Comparison of ENCODE assay signal across 11 cellular contexts in genomic region chr3:72591522-72592421, GRCh38.
DNase-seq lines count a peak whose midpoint lies in the region; ATAC-seq and TF ChIP-seq lines count a peak whose summit lies in the region.
"Had no signal": no experiment of that assay in that cellular context is flagged by ENCODE, and none has a peak within 500 bp of the region (broad histone marks: within the 10 kb centered on the region; RNA-seq: fewer than 3 reads in every experiment).

No MANE protein-coding gene starts in this region.

- DNase-seq in A673 (ENCODE audit: low spot score) (peak; percentile 15), HUDEP-2 (lab: John Stamatoyannopoulos, UW; ENCODE audit: unreplicated experiment in 76 of 76) (peak in 73 of 76 experiments; percentile 12 to 84 (median 62)), chondrocyte (ENCODE audit: low spot score) (no peak), medulla oblongata (ENCODE audit: extremely low spot score) (peak; percentile 17), NCI-H1092 treated with DMSO at 0.1 percent for 48 hours (lab: John Stamatoyannopoulos, UW) (no peak), NOMO-1 treated with DMSO at 0.1 percent for 48 hours (lab: John Stamatoyannopoulos, UW; ENCODE audit: unreplicated experiment) (no peak)
- DNase-seq: activated effector memory CD4-positive, alpha-beta T cell treated with anti-CD3 and anti-CD28 coated beads, Interleukin-2, amount 50 U/mL, for 16 hours; NCI-H524 had no signal

- H3K9me3 Mint-ChIP-seq in chondrocyte (ENCODE audit: low read depth): no peaks in the 10 kb centered on the region

- POLR2A ChIA-PET in A673 (lab: Charles Lee; ENCODE audit: low non-redundant PET): no interaction called here

- H3K9me3 ChIP-seq in A673 (ENCODE audit: low read depth, low read length, poor library complexity, severe bottlenecking): no peaks in the 10 kb centered on the region

- intact Hi-C loops in A673 (cut with micrococcal nuclease; ENCODE audit: unreplicated experiment): no loop called here

- peak overlapping the region; percentile 37 for H3K4me3 Mint-ChIP-seq in chondrocyte (ENCODE audit: unreplicated experiment)

- CTCF ChIA-PET in A673 (lab: Charles Lee): no interaction called here

- H3K27ac Mint-ChIP-seq in chondrocyte (ENCODE audit: unreplicated experiment): peak overlapping the region; percentile 88

- no peaks in the 10 kb centered on the region for H3K4me1 ChIP-seq in A673 (ENCODE audit: insufficient read depth, low read length, poor library complexity, severe bottlenecking)

- no peak overlapping the region for H3K27ac ChIP-seq in A673 (ENCODE audit: low read depth, low read length, poor library complexity, severe bottlenecking)

- H3K27me3 ChIP-seq in A673 (replicated peaks; ENCODE audit: insufficient read depth, low read depth, low read length, poor library complexity): no peaks in the 10 kb centered on the region

- no peak for TF ChIP-seq CTCF in A673 (conservative IDR thresholded peaks at IDR 0.05; ENCODE audit: low read depth, low read length)
- TF ChIP-seq CTCF in chondrocyte (IDR thresholded peaks at IDR 0.05): no peak

- BruUV-seq in A673 (replicated peaks; lab: Mats Ljungman, UMichigan): no TSS peak

- H3K4me3 ChIP-seq in A673 (ENCODE audit: low read depth, low read length, poor library complexity, severe bottlenecking): no peak overlapping the region
- H3K4me3 ChIP-seq: lung had no signal

- no peaks in the 10 kb centered on the region for H3K36me3 ChIP-seq in A673 (ENCODE audit: insufficient read depth, low read length, poor library complexity, severe bottlenecking)

- ATAC-seq in GM21528 (IDR thresholded peaks at IDR 0.05; ENCODE audit: low FRiP score, unreplicated experiment) (no peak), HG03439 (IDR thresholded peaks at IDR 0.05; ENCODE audit: unreplicated experiment) (no peak)

- no peaks in the 10 kb centered on the region for H3K27me3 Mint-ChIP-seq in chondrocyte (ENCODE audit: low read depth)

- H3K36me3 Mint-ChIP-seq in chondrocyte (ENCODE audit: low read depth): no peaks in the 10 kb centered on the region

- H3K4me1 Mint-ChIP-seq in chondrocyte (ENCODE audit: low read depth): peaks cover 37% of the 10 kb centered on the region

Comparison
In these comparisons a context has a peak if more than half of its experiments do, and no peak if none do; other contexts are left out.
1. DNase-seq: peak in A673 (single experiment), HUDEP-2 (73 of 76) and medulla oblongata (single experiment); none in chondrocyte (single experiment), NCI-H1092 treated with DMSO at 0.1 percent for 48 hours (single experiment) and NOMO-1 treated with DMSO at 0.1 percent for 48 hours (single experiment).